13 cellular contexts compared by ENCODE assay signal in the genomic region with DNA sequence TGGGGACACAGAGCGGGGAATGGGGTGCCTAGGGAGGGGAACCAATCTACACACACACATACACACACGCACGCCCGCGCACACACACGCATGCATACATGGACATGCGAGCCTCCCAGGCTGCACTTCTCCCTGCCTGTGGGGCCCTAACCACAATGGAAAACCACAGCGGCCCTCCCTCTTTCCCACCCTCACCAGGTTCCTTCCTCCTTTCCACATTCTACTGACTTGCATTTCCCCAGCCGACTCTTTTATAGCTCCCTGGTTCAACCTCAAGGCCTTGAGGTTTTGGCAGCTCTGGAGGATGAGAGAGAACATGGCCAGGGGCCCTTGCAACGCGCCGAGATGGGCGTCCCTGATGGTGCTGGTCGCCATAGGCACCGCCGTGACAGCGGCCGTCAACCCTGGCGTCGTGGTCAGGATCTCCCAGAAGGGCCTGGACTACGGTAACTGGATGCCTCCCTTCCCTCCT. TPM values are rescaled to one million over a fixed set of nuclear protein-coding genes. Genes with fewer than 3 reads are reported as not detected.
DNase-seq lines count a peak whose midpoint lies in the region; ATAC-seq, FAIRE-seq and TF ChIP-seq lines count a peak whose summit lies in the region.
"Had no signal": no experiment of that assay in that cellular context is flagged by ENCODE, and none has a peak within 500 bp of the region (broad histone marks: within the 10 kb centered on the region; RNA-seq: fewer than 3 reads in every experiment).

A gene (plus strand): TSS at position 249 of the 472 bp plus-strand sequence. CDS start 68 bp downstream, at position 317.

- intact Hi-C loops in sigmoid colon (cut with DNase I) (no loop called here), Calu3 (cut with micrococcal nuclease; ENCODE audit: unreplicated experiment) (loop anchor here (5.0 kb wide), 1 partner anchor 72 kb away; no protein-coding TSS in a partner anchor)

- BruUV-seq in Calu3 (replicated peaks; lab: Mats Ljungman, UMichigan), result no TSS peak

- no peak for DNase-seq in HTR-8/SVneo (ENCODE audit: insufficient read length, low spot score)
- DNase-seq in SIG-M5 (lab: John Stamatoyannopoulos, UW), result peak; percentile 89
- peak; percentile 74 for DNase-seq in fibroblast of peridontal ligament (ENCODE audit: extremely low read depth)
- DNase-seq in sigmoid colon, result peak; percentile 66
- DNase-seq in Calu3, result no peak
- DNase-seq in coronary artery (ENCODE audit: low spot score), result no peak
- DNase-seq in amniotic stem cell (lab: John Stamatoyannopoulos, UW), result no peak
- DNase-seq: naive thymus-derived CD8-positive, alpha-beta T cell; NCI-H345; stimulated activated CD4-positive, alpha-beta T cell treated with anti-CD3 and anti-CD28 coated beads, Interleukin-2, amount 100 ng/mL, for 48 hours; thyroid gland had no signal

- H3K9me3 Mint-ChIP-seq in Calu3 (ENCODE audit: low read depth, unreplicated experiment), result no peaks in the 10 kb centered on the region
- H3K9me3 Mint-ChIP-seq: naive thymus-derived CD8-positive, alpha-beta T cell; T-helper 1 cell treated with Interleukin-12 subunit alpha and Interleukin-12 subunit beta and Interleukin-4 antibody, amounts not matched to agents 30 μg/mL and 1 μg/mL, for 36 hours had no signal

- H3K27ac Mint-ChIP-seq in Calu3 (ENCODE audit: unreplicated experiment), result no peak within 1 kb of the TSS
- H3K27ac Mint-ChIP-seq: T-helper 1 cell treated with Interleukin-12 subunit alpha and Interleukin-12 subunit beta and Interleukin-4 antibody, amounts not matched to agents 30 μg/mL and 1 μg/mL, for 36 hours had no signal

- no peak for TF ChIP-seq POLR2A in sigmoid colon (IDR thresholded peaks at IDR 0.05)

- H3K9me3 ChIP-seq in sigmoid colon, result no peaks in the 10 kb centered on the region
- H3K9me3 ChIP-seq: thyroid gland had no signal

- peak; percentile 52 for FAIRE-seq in HTR-8/SVneo (lab: Jason Lieb, UNC)

- no peak for ATAC-seq in activated CD4-positive, CD25-positive, alpha-beta regulatory T cell treated with anti-CD3 and anti-CD28 coated beads, Interleukin-2, amount 50 U/mL, for 24 hours

- peaks cover 0 to 10% (median 9%) of the 10 kb centered on the region in 4 donors for H3K4me1 ChIP-seq in sigmoid colon

- H3K36me3 Mint-ChIP-seq in Calu3 (ENCODE audit: insufficient read depth, unreplicated experiment), result peaks cover 6% of the 10 kb centered on the region
- H3K36me3 Mint-ChIP-seq: naive thymus-derived CD8-positive, alpha-beta T cell had no signal

- TF ChIP-seq CTCF in sigmoid colon (IDR thresholded peaks at IDR 0.05) (no peak), Calu3 (IDR thresholded peaks at IDR 0.05; ENCODE audit: unreplicated experiment) (no peak), coronary artery (IDR thresholded peaks at IDR 0.05) (no peak)

- WGBS in sigmoid colon, 2 donors, result 41 to 74% methylated on average over 21 of the region's 21 CpGs

- no peak for TF ChIP-seq EP300 in sigmoid colon (IDR thresholded peaks at IDR 0.05)

- no peaks in the 10 kb centered on the region for H3K36me3 ChIP-seq in sigmoid colon
- H3K36me3 ChIP-seq: thyroid gland had no signal

- H3K4me1 Mint-ChIP-seq in Calu3 (ENCODE audit: low read depth, unreplicated experiment), result peaks cover 13% of the 10 kb centered on the region

- H3K4me3 ChIP-seq in sigmoid colon (no peak within 1 kb of the TSS), coronary artery (no peak within 1 kb of the TSS)
- H3K4me3 ChIP-seq: thyroid gland had no signal

- H3K27me3 Mint-ChIP-seq in Calu3 (ENCODE audit: unreplicated experiment), result peaks cover 52% of the 10 kb centered on the region

- H3K4me3 Mint-ChIP-seq in Calu3 (ENCODE audit: low read depth, unreplicated experiment), result no peak within 1 kb of the TSS
- H3K4me3 Mint-ChIP-seq: T-helper 1 cell treated with Interleukin-12 subunit alpha and Interleukin-12 subunit beta and Interleukin-4 antibody, amounts not matched to agents 30 μg/mL and 1 μg/mL, for 36 hours had no signal

- H3K27ac ChIP-seq in sigmoid colon (no peak within 1 kb of the TSS), coronary artery (no peak within 1 kb of the TSS)
- H3K27ac ChIP-seq: thyroid gland had no signal

- CTCF ChIA-PET in Calu3 (lab: Charles Lee), result interaction anchor here (1.0 to 1.8 kb wide), 3 partner anchors 73 to 86 kb away, joined by 7 to 15 read pairs (median 10); no protein-coding TSS in a partner anchor

- peaks cover 0 to 33% (median 0%) of the 10 kb centered on the region in 3 donors for H3K27me3 ChIP-seq in sigmoid colon

RNA-seq across cellular contexts. Expression of the gene that starts here (rescaled TPM):
- under 1 TPM in 1 of 4 donors, not detected in 3; 0.99 TPM for total RNA-seq in sigmoid colon
- under 1 TPM in 1 of 3 donors, not detected in 2; 0.09 TPM for polyA plus RNA-seq in sigmoid colon
- total RNA-seq in Calu3 (2022), result not detected in 2 replicates
- total RNA-seq: naive thymus-derived CD8-positive, alpha-beta T cell had no signal
- polyA plus RNA-seq: naive thymus-derived CD8-positive, alpha-beta T cell had no signal

Comparison
In these comparisons a context has a peak if more than half of its experiments do, and no peak if none do; other contexts are left out.
1. Peak in DNase-seq in sigmoid colon; RNA of the gene not detected or under 1 TPM.
2. DNase-seq: peak in SIG-M5 (single experiment) and fibroblast of peridontal ligament (single experiment); none in HTR-8/SVneo (single experiment), Calu3 (single experiment), coronary artery (single experiment) and amniotic stem cell (single experiment).